In genomic region chr18:363327-364115, GRCh38 we compare ENCODE assay signal across 15 cellular contexts.
DNase-seq lines count a peak whose midpoint lies in the region; FAIRE-seq and TF ChIP-seq lines count a peak whose summit lies in the region.
"Had no signal": no experiment of that assay in that cellular context is flagged by ENCODE, and none has a peak within 500 bp of the region (broad histone marks: within the 10 kb centered on the region; RNA-seq: fewer than 3 reads in every experiment).

No MANE protein-coding gene starts in this region.

- H2BK12ac ChIP-seq in mesenchymal stem cell (ENCODE audit: low read length in 2 of 2) = no peak overlapping the region

- H3K23ac ChIP-seq in mesenchymal stem cell (ENCODE audit: low read length in 2 of 2) = no peak overlapping the region

- FAIRE-seq in HTR-8/SVneo (lab: Jason Lieb, UNC) = no peak
- no peak for FAIRE-seq in kidney (lab: Jason Lieb, UNC)

- H3K4ac ChIP-seq in mesenchymal stem cell (ENCODE audit: low read depth in 1 of 2, low read length in 2 of 2) = no peak overlapping the region

- H3K9me3 Mint-ChIP-seq in brain (no peaks in the 10 kb centered on the region), glutamatergic neuron (ENCODE audit: unreplicated experiment) (no peaks in the 10 kb centered on the region)
- H3K9me3 Mint-ChIP-seq: CD4-positive, alpha-beta memory T cell; T-helper 2 cell treated with Interferon-gamma antibody and Interleukin-4, amounts not matched to agents 5 μg/mL and 100 μg/mL, for 36 hours had no signal

- H2AK5ac ChIP-seq in mesenchymal stem cell (ENCODE audit: low read length, severe bottlenecking) = no peak overlapping the region

- peak overlapping the region; percentile 3 for H3K4me2 ChIP-seq in mesenchymal stem cell (ENCODE audit: low read length, poor library complexity, severe bottlenecking)
- H3K4me2 ChIP-seq: KMS-11 had no signal

- no peak for TF ChIP-seq CTCF in brain (conservative IDR thresholded peaks at IDR 0.05)
- TF ChIP-seq CTCF in glutamatergic neuron (IDR thresholded peaks at IDR 0.05; ENCODE audit: partially characterized antibody, unreplicated experiment) = no peak
- no peak for TF ChIP-seq CTCF in kidney (IDR thresholded peaks at IDR 0.05; ENCODE audit: borderline replicate concordance, extremely low read depth, insufficient read depth)

- no peaks in the 10 kb centered on the region for H3K27me3 ChIP-seq in mesenchymal stem cell (ENCODE audit: control insufficient read depth in 1 of 2, insufficient read depth in 1 of 2, low read length in 2 of 2)
- H3K27me3 ChIP-seq: stomach had no signal

- intact Hi-C loops in kidney (cut with DNase I) = no loop called here

- peak overlapping the region; percentile 54 for H2BK5ac ChIP-seq in mesenchymal stem cell (ENCODE audit: low read depth, low read length, poor library complexity, severe bottlenecking)

- no peak overlapping the region for H3K4me3 ChIP-seq in mesenchymal stem cell (ENCODE audit: insufficient read depth in 1 of 2, low read depth in 1 of 2, low read length in 2 of 2)
- no peak overlapping the region for H3K4me3 ChIP-seq in kidney (ENCODE audit: low read length in 2 of 2)
- H3K4me3 ChIP-seq: stomach had no signal

- H3K9ac ChIP-seq in mesenchymal stem cell (ENCODE audit: low read length) (peak overlapping the region; percentile 81), kidney (ENCODE audit: low read length in 2 of 2) (no peak overlapping the region)
- H3K9ac ChIP-seq: KMS-11 had no signal

- no peak overlapping the region for H3K14ac ChIP-seq in mesenchymal stem cell (ENCODE audit: low read length in 2 of 2)

- H3K4me3 Mint-ChIP-seq in brain = peak overlapping the region in 2 of 5 experiments; percentile 31 to 57
- H3K4me3 Mint-ChIP-seq in glutamatergic neuron (ENCODE audit: unreplicated experiment) = no peak overlapping the region
- H3K4me3 Mint-ChIP-seq: CD4-positive, alpha-beta memory T cell; T-helper 2 cell treated with Interferon-gamma antibody and Interleukin-4, amounts not matched to agents 5 μg/mL and 100 μg/mL, for 36 hours had no signal

- no peak overlapping the region for H2BK120ac ChIP-seq in mesenchymal stem cell (ENCODE audit: low read depth, low read length)

- in situ Hi-C loops in ACHN (cut with HindIII; ENCODE audit: low pct_ligation_motif_present, low pct_unique_long_range_greater_than_20kb, low sequenced_read_pairs) = no loop called here

- H3K27ac Mint-ChIP-seq in brain (peak overlapping the region; percentile 46 to 93 (median 81)), glutamatergic neuron (ENCODE audit: unreplicated experiment) (no peak overlapping the region)
- H3K27ac Mint-ChIP-seq: CD4-positive, alpha-beta memory T cell; T-helper 2 cell treated with Interferon-gamma antibody and Interleukin-4, amounts not matched to agents 5 μg/mL and 100 μg/mL, for 36 hours had no signal

- H3K4me1 ChIP-seq in mesenchymal stem cell (ENCODE audit: control insufficient read depth, insufficient read depth, low read depth, low read length) (peaks cover 27% of the 10 kb centered on the region), kidney (ENCODE audit: control insufficient read depth in 1 of 2, insufficient read depth in 1 of 2, low read depth in 1 of 2, low read length in 2 of 2) (no peaks in the 10 kb centered on the region)

- H3K36me3 Mint-ChIP-seq in brain (no peaks in the 10 kb centered on the region), glutamatergic neuron (ENCODE audit: unreplicated experiment) (no peaks in the 10 kb centered on the region)
- H3K36me3 Mint-ChIP-seq: CD4-positive, alpha-beta memory T cell had no signal

- H2AFZ ChIP-seq in mesenchymal stem cell (ENCODE audit: low read depth, low read length) = no peak overlapping the region

- no peak overlapping the region for H2BK15ac ChIP-seq in mesenchymal stem cell (ENCODE audit: low read depth, poor library complexity, severe bottlenecking)

- H3K18ac ChIP-seq in mesenchymal stem cell (ENCODE audit: low read depth in 1 of 2, low read length in 2 of 2) = no peak overlapping the region

- H3K27ac ChIP-seq in mesenchymal stem cell (ENCODE audit: low read length, poor library complexity, severe bottlenecking) = peak overlapping the region; percentile 84
- no peak overlapping the region for H3K27ac ChIP-seq in kidney (ENCODE audit: low read depth in 2 of 2, low read length in 2 of 2)
- H3K27ac ChIP-seq: KMS-11 had no signal

- H3K9me3 ChIP-seq in mesenchymal stem cell (ENCODE audit: control insufficient read depth, low read length) = no peaks in the 10 kb centered on the region
- H3K9me3 ChIP-seq in kidney (ENCODE audit: control insufficient read depth in 1 of 2, low read length in 2 of 2) = no peaks in the 10 kb centered on the region
- H3K9me3 ChIP-seq: stomach had no signal

- H3K4me1 Mint-ChIP-seq in brain = peaks cover 49% of the 10 kb centered on the region
- H3K4me1 Mint-ChIP-seq in glutamatergic neuron (ENCODE audit: low read depth, unreplicated experiment) = peaks cover 16% of the 10 kb centered on the region
- H3K4me1 Mint-ChIP-seq: CD4-positive, alpha-beta memory T cell had no signal

- 93% methylated on average over 9 of the region's 11 CpGs for WGBS in mesenchymal stem cell

- peak; percentile 50 for DNase-seq in AG08395 (ENCODE audit: low spot score)
- DNase-seq in HTR-8/SVneo (ENCODE audit: insufficient read length, low spot score) = peak; percentile 25
- peak; percentile 45 for DNase-seq in mesenchymal stem cell
- DNase-seq in NCI-H1092 treated with DMSO at 0.1 percent for 48 hours (lab: John Stamatoyannopoulos, UW) = no peak
- DNase-seq in ACHN = no peak
- DNase-seq in glutamatergic neuron = no peak
- no peak for DNase-seq in kidney
- DNase-seq: activated CD8-positive, alpha-beta memory T cell treated with anti-CD3 and anti-CD28 coated beads, Interleukin-2, amount 50 U/mL, for 48 hours; caudate nucleus; CD4-positive, alpha-beta memory T cell; head of caudate nucleus; stomach had no signal

- H4K8ac ChIP-seq in mesenchymal stem cell (ENCODE audit: low read length) = no peak overlapping the region

- H3K79me1 ChIP-seq in mesenchymal stem cell (replicated peaks; ENCODE audit: low read length, poor library complexity, severe bottlenecking) = no peaks in the 10 kb centered on the region

- no peak overlapping the region for H4K91ac ChIP-seq in mesenchymal stem cell (ENCODE audit: low read length)

- H3K36me3 ChIP-seq in mesenchymal stem cell (ENCODE audit: control insufficient read depth in 1 of 2, insufficient read depth in 2 of 2, low read depth in 1 of 2, low read length in 2 of 2) (no peaks in the 10 kb centered on the region), kidney (ENCODE audit: control insufficient read depth in 1 of 2, insufficient read depth in 2 of 2, low read length in 2 of 2) (no peaks in the 10 kb centered on the region)
- H3K36me3 ChIP-seq: stomach had no signal

- H3K27me3 Mint-ChIP-seq in brain = no peaks in the 10 kb centered on the region
- peaks cover 3% of the 10 kb centered on the region for H3K27me3 Mint-ChIP-seq in glutamatergic neuron (ENCODE audit: unreplicated experiment)

Comparison
In these comparisons a context has a peak if more than half of its experiments do, and no peak if none do; other contexts are left out.
1. DNase-seq: peak in AG08395 (single experiment), HTR-8/SVneo (single experiment) and mesenchymal stem cell (single experiment); none in NCI-H1092 treated with DMSO at 0.1 percent for 48 hours (single experiment), ACHN (single experiment), glutamatergic neuron (single experiment) and kidney (single experiment).